Comparison of ENCODE assay signal across 26 cellular contexts in genomic region chr18:52874774-52875173, GRCh38.
"Had no signal": no experiment of that assay in that cellular context is flagged by ENCODE, and none has a peak within 500 bp of the region (broad histone marks: within the 10 kb centered on the region; RNA-seq: fewer than 3 reads in every experiment).

No MANE protein-coding gene starts in this region.

- H3K79me2 ChIP-seq: hepatocyte had no signal

- H2AFZ ChIP-seq: hepatocyte had no signal

- H3K27me3 Mint-ChIP-seq: dendritic cell treated with granulocyte-macrophage colony-stimulating factor and Interleukin-4, amounts not matched to agents 40 ng/mL and 50 ng/mL, for 4 days; effector memory CD8-positive, alpha-beta T cell had no signal

- H3K4me3 ChIP-seq: colonic mucosa, coronary artery, dorsolateral prefrontal cortex, esophagus muscularis mucosa, esophagus squamous epithelium, gastrocnemius medialis, gastroesophageal sphincter, heart left ventricle, heart right ventricle, hepatocyte had no signal

- H3K27me3 ChIP-seq: colonic mucosa, dorsolateral prefrontal cortex, esophagus muscularis mucosa, esophagus squamous epithelium, foreskin keratinocyte, gastrocnemius medialis, gastroesophageal sphincter, heart left ventricle, heart right ventricle, hepatocyte had no signal

- H3K4me2 ChIP-seq: hepatocyte had no signal

- H3K27ac Mint-ChIP-seq: dendritic cell treated with granulocyte-macrophage colony-stimulating factor and Interleukin-4, amounts not matched to agents 40 ng/mL and 50 ng/mL, for 4 days; effector memory CD8-positive, alpha-beta T cell; endodermal cell had no signal

- H3K9me3 Mint-ChIP-seq: endodermal cell had no signal

- H3K4me1 ChIP-seq: colonic mucosa, esophagus squamous epithelium, foreskin keratinocyte, gastrocnemius medialis, heart left ventricle, heart right ventricle had no signal

- H3K27ac ChIP-seq: colonic mucosa, coronary artery, dorsolateral prefrontal cortex, epithelial cell of prostate, esophagus muscularis mucosa, esophagus squamous epithelium, foreskin keratinocyte, gastrocnemius medialis, gastroesophageal sphincter, heart left ventricle, heart right ventricle, hepatocyte had no signal

- DNase-seq: colonic mucosa; cortex of kidney; dermis blood vessel endothelial cell; dorsolateral prefrontal cortex; effector CD4-positive, alpha-beta T cell; effector CD8-positive, alpha-beta T cell; effector memory CD4-positive, alpha-beta T cell; effector memory CD8-positive, alpha-beta T cell; endodermal cell; erythroblast; esophagus squamous epithelium; foreskin fibroblast; foreskin keratinocyte; foreskin melanocyte; gastrocnemius medialis; glutamatergic neuron; head of caudate nucleus; heart left ventricle; heart right ventricle had no signal

- H3K4me3 Mint-ChIP-seq: dendritic cell treated with granulocyte-macrophage colony-stimulating factor and Interleukin-4, amounts not matched to agents 40 ng/mL and 50 ng/mL, for 4 days; effector memory CD8-positive, alpha-beta T cell; endodermal cell had no signal

- ATAC-seq: effector memory CD8-positive, alpha-beta T cell; esophagus mucosa; foreskin keratinocyte; gastrocnemius medialis; gastroesophageal sphincter; heart left ventricle; heart right ventricle had no signal

- H3K36me3 ChIP-seq: colonic mucosa, esophagus muscularis mucosa, esophagus squamous epithelium, gastrocnemius medialis, gastroesophageal sphincter, heart left ventricle, heart right ventricle had no signal

- H3K9me3 ChIP-seq: colonic mucosa, esophagus muscularis mucosa, gastrocnemius medialis, gastroesophageal sphincter, heart left ventricle, heart right ventricle had no signal
